1 cellular context compared by ENCODE assay signal in genomic region chr4:82372502-82372873, GRCh38.
TF ChIP-seq lines count a peak whose summit lies in the region.

No MANE protein-coding gene starts in this region.

TF ChIP-seq in IMR-90, 13 proteins besides CTCF, POLR2A, EP300 and RAD21:
- no peak for TF ChIP-seq RCOR1 (IDR thresholded peaks at IDR 0.05; ENCODE audit: insufficient replicate concordance, low read length)
- no peak for TF ChIP-seq ELK1 (IDR thresholded peaks at IDR 0.05; ENCODE audit: borderline replicate concordance, low read depth, low read length)
- TF ChIP-seq SMC3 (IDR thresholded peaks at IDR 0.05; ENCODE audit: low read depth, low read length) = no peak
- TF ChIP-seq MAFK (IDR thresholded peaks at IDR 0.05; ENCODE audit: low read depth, low read length) = no peak
- TF ChIP-seq MXI1 (IDR thresholded peaks at IDR 0.05; ENCODE audit: borderline replicate concordance, low read depth, low read length) = no peak
- TF ChIP-seq USF2 (IDR thresholded peaks at IDR 0.05; ENCODE audit: low read depth, low read length) = no peak
- no peak for TF ChIP-seq RFX5 (IDR thresholded peaks at IDR 0.05; ENCODE audit: low read depth, low read length)
- TF ChIP-seq NFE2L2 (IDR thresholded peaks at IDR 0.05; ENCODE audit: low read depth, low read length) = no peak
- no peak for TF ChIP-seq MAZ (IDR thresholded peaks at IDR 0.05; ENCODE audit: borderline replicate concordance, low read depth, low read length)
- no peak for TF ChIP-seq FOS (IDR thresholded peaks at IDR 0.05; ENCODE audit: low read depth, low read length)
- TF ChIP-seq BHLHE40 (IDR thresholded peaks at IDR 0.05; ENCODE audit: low read depth, low read length) = no peak
- no peak for TF ChIP-seq CEBPB (IDR thresholded peaks at IDR 0.05; ENCODE audit: low read depth, low read length)
- no peak for TF ChIP-seq CHD1 (IDR thresholded peaks at IDR 0.05; ENCODE audit: low read depth, low read length)
